3 cellular contexts compared by ENCODE assay signal in the genomic region with DNA sequence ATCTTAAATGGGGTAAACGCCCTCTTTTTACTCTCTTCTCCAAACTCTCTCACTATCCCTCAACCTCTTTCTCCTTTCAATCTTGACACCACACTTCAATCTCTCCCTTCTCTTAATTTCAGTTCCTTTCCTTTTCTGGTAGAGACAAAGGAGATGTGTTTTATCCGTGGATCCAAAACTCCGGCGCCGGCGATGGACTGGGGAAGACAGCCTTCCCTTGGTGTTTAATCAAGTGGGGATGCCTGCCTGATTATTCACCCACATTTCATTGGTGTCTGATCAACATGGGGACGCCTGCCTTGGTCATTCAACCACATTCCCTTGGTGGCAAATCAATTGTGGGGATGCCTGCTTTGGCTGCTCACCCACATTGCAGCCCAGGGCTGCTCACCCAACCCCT.
DNase-seq lines count a peak whose midpoint lies in the region; ATAC-seq lines count a peak whose summit lies in the region.
"Not testable (repeated sequence)": the region's sequence is repeated elsewhere in the genome, so short reads cannot be mapped to it uniquely, and the experiment has no call there.

No MANE protein-coding gene starts in this region.

- intact Hi-C loops in Right ventricle myocardium inferior (cut with DNase I) = not testable (repeated sequence)

- not testable (repeated sequence) for H3K79me1 ChIP-seq in mesendoderm (ENCODE audit: low read length); neuronal stem cell (ENCODE audit: low read depth, low read length)

- not testable (repeated sequence) for H3K56ac ChIP-seq in mesendoderm (ENCODE audit: low read length)

- not testable (repeated sequence) for H4K8ac ChIP-seq in mesendoderm (ENCODE audit: low read depth, low read length); neuronal stem cell (ENCODE audit: low read depth, low read length)

- H4K5ac ChIP-seq in mesendoderm (ENCODE audit: low read length) = not testable (repeated sequence)

- H3K79me2 ChIP-seq in mesendoderm (ENCODE audit: control insufficient read depth, insufficient read depth, low read length) = not testable (repeated sequence)

- H3K18ac ChIP-seq in mesendoderm (ENCODE audit: low read length) = peak overlapping the region; percentile 61
- not testable (repeated sequence) for H3K18ac ChIP-seq in neuronal stem cell (ENCODE audit: low read length)

- H4K91ac ChIP-seq in neuronal stem cell (ENCODE audit: low read depth, low read length, poor library complexity) = not testable (repeated sequence)

- H2BK12ac ChIP-seq in neuronal stem cell (ENCODE audit: low read length) = not testable (repeated sequence)

- not testable (repeated sequence) for H3K9ac ChIP-seq in mesendoderm (ENCODE audit: low read length); neuronal stem cell (ENCODE audit: low read depth, low read length, poor library complexity)

- H3K14ac ChIP-seq in neuronal stem cell (ENCODE audit: low read length) = not testable (repeated sequence)

- not testable (repeated sequence) for H3K4me1 ChIP-seq in mesendoderm (ENCODE audit: control insufficient read depth, low read depth, low read length); neuronal stem cell (ENCODE audit: control insufficient read depth in 2 of 2, insufficient read depth in 1 of 2, low read depth in 1 of 2, low read length in 2 of 2)

- H3K4ac ChIP-seq in mesendoderm (ENCODE audit: low read depth, low read length) = peak overlapping the region; percentile 24
- H3K4ac ChIP-seq in neuronal stem cell (ENCODE audit: low read length) = not testable (repeated sequence)

- no CpG with 5 or more reads among the region's 7 CpGs for WGBS in mesendoderm (ENCODE audit: extremely low coverage, insufficient coverage, low lambda C conversion rate)
- no CpG with 5 or more reads among the region's 7 CpGs for WGBS in neuronal stem cell (ENCODE audit: extremely low coverage in 2 of 2, insufficient read length in 2 of 2, insufficient replicate concordance in 1 of 2), 2 donors

- H3K36me3 ChIP-seq in mesendoderm (ENCODE audit: control insufficient read depth, insufficient read depth, low read length); neuronal stem cell (replicated peaks in 1 of 2; ENCODE audit: control insufficient read depth in 2 of 2, insufficient read depth in 2 of 2, low read length in 2 of 2): not testable (repeated sequence)

- H3K23ac ChIP-seq in mesendoderm (ENCODE audit: low read length); neuronal stem cell (ENCODE audit: low read depth, low read length, poor library complexity): not testable (repeated sequence)

- not testable (repeated sequence) for H2AFZ ChIP-seq in neuronal stem cell (ENCODE audit: low read length)

- H2AK5ac ChIP-seq in mesendoderm (ENCODE audit: low read length); neuronal stem cell (ENCODE audit: low read depth, low read length): not testable (repeated sequence)

- not testable (repeated sequence) for ATAC-seq in Right ventricle myocardium inferior

- H2BK5ac ChIP-seq in mesendoderm (ENCODE audit: low read length) = not testable (repeated sequence)
- peak overlapping the region; percentile 39 for H2BK5ac ChIP-seq in neuronal stem cell (ENCODE audit: low read length)

- H3K27me3 ChIP-seq in mesendoderm (ENCODE audit: insufficient read depth, low read length, poor library complexity); neuronal stem cell (ENCODE audit: control insufficient read depth in 3 of 3, insufficient read depth in 3 of 3, low read depth in 1 of 3, low read length in 3 of 3): not testable (repeated sequence)

- H3K27ac ChIP-seq in mesendoderm (ENCODE audit: low read depth, low read length); neuronal stem cell (replicated peaks; ENCODE audit: low read length): not testable (repeated sequence)

- not testable (repeated sequence) for H2BK15ac ChIP-seq in mesendoderm (replicated peaks; ENCODE audit: low read depth); neuronal stem cell (ENCODE audit: low read length)

- not testable (repeated sequence) for H3K4me3 ChIP-seq in mesendoderm (ENCODE audit: low read length); neuronal stem cell (ENCODE audit: low read length in 2 of 2)

- H3K4me2 ChIP-seq in mesendoderm (ENCODE audit: low read length); neuronal stem cell (ENCODE audit: insufficient read depth, low read length, poor library complexity, severe bottlenecking): not testable (repeated sequence)

- peak overlapping the region; percentile 49 for H2BK120ac ChIP-seq in mesendoderm (ENCODE audit: low read depth, low read length)
- not testable (repeated sequence) for H2BK120ac ChIP-seq in neuronal stem cell (ENCODE audit: low read depth, low read length)

- DNase-seq in Right ventricle myocardium inferior (ENCODE audit: missing footprints) = peak; percentile 44
- DNase-seq in mesendoderm; neuronal stem cell (ENCODE audit: low spot score): not testable (repeated sequence)

- not testable (repeated sequence) for H3K9me3 ChIP-seq in neuronal stem cell (replicated peaks in 1 of 2; ENCODE audit: control insufficient read depth in 2 of 2, insufficient read depth in 1 of 2, low read depth in 1 of 2, low read length in 2 of 2)
